In genomic region chr5:151123897-151124751, GRCh38 we compare ENCODE assay signal across 9 cellular contexts. TPM values are rescaled to one million over a fixed set of nuclear protein-coding genes. Genes with fewer than 3 reads are reported as not detected.
DNase-seq lines count a peak whose midpoint lies in the region; ATAC-seq and TF ChIP-seq lines count a peak whose summit lies in the region.
"Had no signal": no experiment of that assay in that cellular context is flagged by ENCODE, and none has a peak within 500 bp of the region (broad histone marks: within the 10 kb centered on the region; RNA-seq: fewer than 3 reads in every experiment).

No MANE protein-coding gene starts in this region.

- peaks cover 35% of the 10 kb centered on the region for H3K4me1 Mint-ChIP-seq in activated CD8-positive, alpha-beta memory T cell treated with anti-CD3 and anti-CD28 coated beads, Interleukin-2, amount 10 ng/mL, durations not matched to agents 7 days and 5 days

- CTCF ChIA-PET in activated CD8-positive, alpha-beta memory T cell treated with anti-CD3 and anti-CD28 coated beads, Interleukin-2, amount 10 ng/mL, durations not matched to agents 7 days and 5 days (lab: Charles Lee), result interaction anchor here (1.1 to 11.9 kb wide), 6 partner anchors 9 to 130 kb away, joined by 3 to 260 read pairs (median 30); no protein-coding TSS in a partner anchor

- TF ChIP-seq CTCF in heart right ventricle (IDR thresholded peaks at IDR 0.05) (no peak), stomach (IDR thresholded peaks at IDR 0.05) (no peak)

- ATAC-seq in GM19468 (IDR thresholded peaks at IDR 0.05; ENCODE audit: extremely low read depth, unreplicated experiment) (peak; percentile 79), HG03457 (IDR thresholded peaks at IDR 0.05; ENCODE audit: unreplicated experiment) (peak; percentile 72), heart right ventricle (peak; percentile 35 to 81 (median 70))
- no peak for ATAC-seq in activated CD8-positive, alpha-beta memory T cell treated with anti-CD3 and anti-CD28 coated beads, Interleukin-2, amount 10 ng/mL, durations not matched to agents 7 days and 5 days
- ATAC-seq: Panc1 had no signal

- H3K36me3 Mint-ChIP-seq in activated CD8-positive, alpha-beta memory T cell treated with anti-CD3 and anti-CD28 coated beads, Interleukin-2, amount 10 ng/mL, durations not matched to agents 7 days and 5 days, result peaks cover 78% of the 10 kb centered on the region

- intact Hi-C loops in heart right ventricle (cut with DNase I) (loop anchor here in 4 of 10 donors (1.0 to 2.0 kb wide), 3 partner anchors 41 to 115 kb away; no protein-coding TSS in a partner anchor), stomach (cut with DNase I; ENCODE audit: low total_unique reads) (no loop called here)

- H3K27me3 Mint-ChIP-seq in activated CD8-positive, alpha-beta memory T cell treated with anti-CD3 and anti-CD28 coated beads, Interleukin-2, amount 10 ng/mL, durations not matched to agents 7 days and 5 days, result no peaks in the 10 kb centered on the region

- H3K9me3 ChIP-seq in heart right ventricle (no peaks in the 10 kb centered on the region), stomach (no peaks in the 10 kb centered on the region)

- H3K27ac Mint-ChIP-seq in activated CD8-positive, alpha-beta memory T cell treated with anti-CD3 and anti-CD28 coated beads, Interleukin-2, amount 10 ng/mL, durations not matched to agents 7 days and 5 days, result peak overlapping the region; percentile 59

- in situ Hi-C loops in G401 (cut with HindIII; ENCODE audit: low sequenced_read_pairs), result no loop called here

- H3K36me3 ChIP-seq in heart right ventricle, result peaks cover 0 to 100% (median 70%) of the 10 kb centered on the region in 9 donors
- peaks cover 58 to 95% (median 89%) of the 10 kb centered on the region in 4 donors for H3K36me3 ChIP-seq in stomach

- no peak for TF ChIP-seq EP300 in stomach (IDR thresholded peaks at IDR 0.05)

- H3K4me3 ChIP-seq in heart right ventricle, result no peak overlapping the region
- no peak overlapping the region for H3K4me3 ChIP-seq in stomach

- H3K27me3 ChIP-seq in heart right ventricle, result no peaks in the 10 kb centered on the region
- no peaks in the 10 kb centered on the region for H3K27me3 ChIP-seq in stomach

- H3K4me1 ChIP-seq in heart right ventricle (peaks cover 9 to 34% (median 16%) of the 10 kb centered on the region in 9 donors), stomach (peaks cover 10 to 67% (median 37%) of the 10 kb centered on the region in 4 donors)

- WGBS in heart right ventricle, 2 donors, result 56 to 65% methylated on average over 17 of the region's 17 CpGs
- WGBS in stomach, 5 donors, result 65 to 76% (median 71%) methylated on average over 17 of the region's 17 CpGs

- no peak overlapping the region for H3K4me3 Mint-ChIP-seq in activated CD8-positive, alpha-beta memory T cell treated with anti-CD3 and anti-CD28 coated beads, Interleukin-2, amount 10 ng/mL, durations not matched to agents 7 days and 5 days

- no peaks in the 10 kb centered on the region for H3K9me3 Mint-ChIP-seq in activated CD8-positive, alpha-beta memory T cell treated with anti-CD3 and anti-CD28 coated beads, Interleukin-2, amount 10 ng/mL, durations not matched to agents 7 days and 5 days (ENCODE audit: low read depth)

- TF ChIP-seq POLR2A in stomach (IDR thresholded peaks at IDR 0.05), result no peak

- DNase-seq in G401 (ENCODE audit: low spot score) (peak; percentile 65), heart right ventricle (peak; percentile 51 to 57), stomach (peak; percentile 85), AML-193 (lab: John Stamatoyannopoulos, UW) (no peak), NCI-H1048 (lab: John Stamatoyannopoulos, UW) (no peak)
- DNase-seq in activated CD8-positive, alpha-beta memory T cell treated with anti-CD3 and anti-CD28 coated beads, Interleukin-2, amount 10 ng/mL, durations not matched to agents 7 days and 5 days, result no peak

- peak overlapping the region in 9 of 10 donors; percentile 37 to 77 (median 58) for H3K27ac ChIP-seq in heart right ventricle
- peak overlapping the region in 4 of 5 donors; percentile 17 to 67 (median 33) for H3K27ac ChIP-seq in stomach

RNA-seq across cellular contexts. Expression of gene ANXA6, which starts 33.5 kb away (rescaled TPM):
- total RNA-seq in G401 (2014; rRNA removed; shearing (Covaris generic)), result 299 and 371 TPM in 2 replicates
- 100 to 1,000 TPM; 623 to 640 TPM for total RNA-seq in activated CD8-positive, alpha-beta memory T cell treated with anti-CD3 and anti-CD28 coated beads, Interleukin-2, amount 10 ng/mL, durations not matched to agents 7 days and 5 days
- total RNA-seq in heart right ventricle, result 100 to 1,000 TPM; 182 to 275 (median 219) TPM
- 100 to 1,000 TPM; 137 to 162 TPM for polyA plus RNA-seq in heart right ventricle
- 100 to 1,000 TPM in 3 of 5 donors, 10 to 100 TPM in 2; 28.4 to 240 (median 133) TPM for total RNA-seq in stomach
- polyA plus RNA-seq in stomach, result 100 to 1,000 TPM in 1 of 3 donors, 10 to 100 TPM in 2; 66.0 to 103 (median 73.6) TPM

RNA-seq across cellular contexts. Expression of gene TNIP1, which starts 43.3 kb away (rescaled TPM):
- 32.2 and 40.4 TPM in 2 replicates for total RNA-seq in G401 (2014; rRNA removed; shearing (Covaris generic))
- total RNA-seq in activated CD8-positive, alpha-beta memory T cell treated with anti-CD3 and anti-CD28 coated beads, Interleukin-2, amount 10 ng/mL, durations not matched to agents 7 days and 5 days, result 100 to 1,000 TPM; 136 to 201 TPM
- total RNA-seq in heart right ventricle (100 to 1,000 TPM; 113 to 130 (median 125) TPM), stomach (100 to 1,000 TPM in 3 of 5 donors, 10 to 100 TPM in 2; 67.4 to 136 (median 118) TPM)
- polyA plus RNA-seq in heart right ventricle (10 to 100 TPM; 63.8 to 78.1 TPM), stomach (100 to 1,000 TPM in 1 of 3 donors, 10 to 100 TPM in 2; 45.1 to 122 (median 90.8) TPM)

Comparison
In these comparisons a context has a peak if more than half of its experiments do, and no peak if none do; other contexts are left out.
1. DNase-seq: peak in G401 (single experiment), heart right ventricle (2 of 2) and stomach (single experiment); none in activated CD8-positive, alpha-beta memory T cell treated with anti-CD3 and anti-CD28 coated beads, Interleukin-2, amount 10 ng/mL, durations not matched to agents 7 days and 5 days (single experiment), AML-193 (0 of 2) and NCI-H1048 (single experiment).